Comparison of ENCODE assay signal across 15 cellular contexts in the genomic region with DNA sequence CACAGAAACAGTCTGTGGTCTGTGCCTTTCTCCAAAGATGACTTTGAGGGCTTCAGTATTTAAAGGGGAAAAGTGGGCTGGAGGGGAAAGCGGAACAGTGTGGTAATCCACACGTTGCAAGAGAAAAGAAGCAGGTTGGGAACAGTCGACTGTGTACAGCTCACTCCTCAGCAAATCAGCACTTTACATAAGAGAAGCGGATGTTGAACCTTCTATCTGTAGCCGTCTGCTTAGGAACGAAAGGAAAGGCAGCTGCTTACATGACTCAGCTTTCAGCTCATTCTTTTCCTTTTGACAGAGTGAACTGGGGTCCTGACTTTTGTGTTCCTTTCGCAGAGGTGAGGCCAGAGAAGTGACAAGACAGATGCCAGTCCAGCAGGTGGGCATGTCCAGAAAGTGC. TPM values are rescaled to one million over a fixed set of nuclear protein-coding genes. Genes with fewer than 3 reads are reported as not detected.
DNase-seq lines count a peak whose midpoint lies in the region; ATAC-seq, FAIRE-seq and TF ChIP-seq lines count a peak whose summit lies in the region.
"Not testable (repeated sequence)": the region's sequence is repeated elsewhere in the genome, so short reads cannot be mapped to it uniquely, and the experiment has no call there.
"Had no signal": no experiment of that assay in that cellular context is flagged by ENCODE, and none has a peak within 500 bp of the region (broad histone marks: within the 10 kb centered on the region; RNA-seq: fewer than 3 reads in every experiment).

No MANE protein-coding gene starts in this region.

- H3K27me3 Mint-ChIP-seq in T-cell; activated CD8-positive, alpha-beta memory T cell treated with anti-CD3 and anti-CD28 coated beads, Interleukin-2, amount 10 ng/mL, durations not matched to agents 7 days and 5 days; activated naive CD8-positive, alpha-beta T cell treated with anti-CD3 and anti-CD28 coated beads, Interleukin-2, amount 50 U/mL, for 24 hours; naive thymus-derived CD8-positive, alpha-beta T cell: not testable (repeated sequence)

- H3K36me3 Mint-ChIP-seq in T-cell; activated CD8-positive, alpha-beta memory T cell treated with anti-CD3 and anti-CD28 coated beads, Interleukin-2, amount 10 ng/mL, durations not matched to agents 7 days and 5 days; activated naive CD8-positive, alpha-beta T cell treated with anti-CD3 and anti-CD28 coated beads, Interleukin-2, amount 50 U/mL, for 24 hours (ENCODE audit: low read depth); naive thymus-derived CD8-positive, alpha-beta T cell: not testable (repeated sequence)

- not testable (repeated sequence) for H3K4me1 Mint-ChIP-seq in T-cell; activated CD8-positive, alpha-beta memory T cell treated with anti-CD3 and anti-CD28 coated beads, Interleukin-2, amount 10 ng/mL, durations not matched to agents 7 days and 5 days; activated naive CD8-positive, alpha-beta T cell treated with anti-CD3 and anti-CD28 coated beads, Interleukin-2, amount 50 U/mL, for 24 hours; naive thymus-derived CD8-positive, alpha-beta T cell

- ATAC-seq in GM19463 (IDR thresholded peaks at IDR 0.05; ENCODE audit: unreplicated experiment), result peak; percentile 43
- ATAC-seq in HG02763 (IDR thresholded peaks at IDR 0.05; ENCODE audit: unreplicated experiment), result peak; percentile 39
- peak in 3 of 4 experiments; percentile 22 to 54 (median 31) for ATAC-seq in T-cell (replicated peaks in 1 of 4)
- ATAC-seq in activated CD8-positive, alpha-beta memory T cell treated with anti-CD3 and anti-CD28 coated beads, Interleukin-2, amount 10 ng/mL, durations not matched to agents 7 days and 5 days, result peak; percentile 32
- ATAC-seq in activated naive CD8-positive, alpha-beta T cell treated with anti-CD3 and anti-CD28 coated beads, Interleukin-2, amount 50 U/mL, for 24 hours, result peak; percentile 69
- ATAC-seq in naive thymus-derived CD8-positive, alpha-beta T cell, result peak; percentile 24 to 36
- peak; percentile 5 for ATAC-seq in upper lobe of right lung

- H3K36me3 ChIP-seq in upper lobe of right lung, result not testable (repeated sequence)

- not testable (repeated sequence) for H3K27me3 ChIP-seq in upper lobe of right lung

- intact Hi-C loops in upper lobe of right lung (cut with DNase I), result not testable (repeated sequence)

- TF ChIP-seq POLR2A in GM12891 (IDR thresholded peaks at IDR 0.05; ENCODE audit: low read depth, low read length), result not testable (repeated sequence)

- H3K9me3 ChIP-seq in upper lobe of right lung, result not testable (repeated sequence)

- not testable (repeated sequence) for H3K4me3 Mint-ChIP-seq in T-cell; activated CD8-positive, alpha-beta memory T cell treated with anti-CD3 and anti-CD28 coated beads, Interleukin-2, amount 10 ng/mL, durations not matched to agents 7 days and 5 days; activated naive CD8-positive, alpha-beta T cell treated with anti-CD3 and anti-CD28 coated beads, Interleukin-2, amount 50 U/mL, for 24 hours; naive thymus-derived CD8-positive, alpha-beta T cell

- not testable (repeated sequence) for TF ChIP-seq CTCF in upper lobe of right lung (IDR thresholded peaks at IDR 0.05)

- H3K4me1 ChIP-seq in upper lobe of right lung, result not testable (repeated sequence)

- not testable (repeated sequence) for H3K9me3 Mint-ChIP-seq in T-cell; activated CD8-positive, alpha-beta memory T cell treated with anti-CD3 and anti-CD28 coated beads, Interleukin-2, amount 10 ng/mL, durations not matched to agents 7 days and 5 days (ENCODE audit: low read depth); activated naive CD8-positive, alpha-beta T cell treated with anti-CD3 and anti-CD28 coated beads, Interleukin-2, amount 50 U/mL, for 24 hours; naive thymus-derived CD8-positive, alpha-beta T cell

- DNase-seq in GM12891 (ENCODE audit: insufficient read length, low spot score); T-cell; activated CD8-positive, alpha-beta memory T cell treated with anti-CD3 and anti-CD28 coated beads, Interleukin-2, amount 10 ng/mL, durations not matched to agents 7 days and 5 days; activated naive CD8-positive, alpha-beta T cell treated with anti-CD3 and anti-CD28 coated beads, Interleukin-2, amount 50 U/mL, for 24 hours; naive thymus-derived CD8-positive, alpha-beta T cell; upper lobe of right lung: not testable (repeated sequence)

- not testable (repeated sequence) for H3K27ac Mint-ChIP-seq in T-cell; activated CD8-positive, alpha-beta memory T cell treated with anti-CD3 and anti-CD28 coated beads, Interleukin-2, amount 10 ng/mL, durations not matched to agents 7 days and 5 days; activated naive CD8-positive, alpha-beta T cell treated with anti-CD3 and anti-CD28 coated beads, Interleukin-2, amount 50 U/mL, for 24 hours; naive thymus-derived CD8-positive, alpha-beta T cell

- H3K27ac ChIP-seq in upper lobe of right lung, result not testable (repeated sequence)

- POLR2A ChIA-PET in T-cell (lab: Charles Lee); naive thymus-derived CD8-positive, alpha-beta T cell (lab: Charles Lee): not testable (repeated sequence)

- not testable (repeated sequence) for H3K4me3 ChIP-seq in upper lobe of right lung

- FAIRE-seq in GM12891 (lab: Jason Lieb, UNC), result peak; percentile 78

- CTCF ChIA-PET in T-cell (lab: Charles Lee); activated CD8-positive, alpha-beta memory T cell treated with anti-CD3 and anti-CD28 coated beads, Interleukin-2, amount 10 ng/mL, durations not matched to agents 7 days and 5 days (lab: Charles Lee): not testable (repeated sequence)

RNA-seq across cellular contexts. Expression of a gene that starts 1.6 kb away (rescaled TPM):
- polyA plus RNA-seq in GM12891 (2012; ENCODE audit: low read depth, missing spikeins), result 60.8 TPM
- total RNA-seq in T-cell (100 to 1,000 TPM in 2 of 5 donors, 10 to 100 TPM in 3; 15.5 to 239 (median 73.0) TPM), upper lobe of right lung (34.9 TPM)
- total RNA-seq in activated CD8-positive, alpha-beta memory T cell treated with anti-CD3 and anti-CD28 coated beads, Interleukin-2, amount 10 ng/mL, durations not matched to agents 7 days and 5 days, result 10 to 100 TPM; 16.4 to 18.8 TPM
- total RNA-seq in naive thymus-derived CD8-positive, alpha-beta T cell, result 10 to 100 TPM; 33.3 to 42.7 TPM
- polyA plus RNA-seq in naive thymus-derived CD8-positive, alpha-beta T cell, result 10 to 100 TPM; 53.6 to 83.0 (median 72.4) TPM

RNA-seq across cellular contexts. Expression of a gene that starts 33.4 kb away (rescaled TPM):
- 0.73 TPM for polyA plus RNA-seq in GM12891 (2012; ENCODE audit: low read depth, missing spikeins)
- 1 to 10 TPM in 3 of 5 donors, under 1 TPM in 1, not detected in 1; 0.65 to 5.5 (median 3.7) TPM for total RNA-seq in T-cell
- 10 to 100 TPM; 12.0 to 23.3 TPM for total RNA-seq in activated CD8-positive, alpha-beta memory T cell treated with anti-CD3 and anti-CD28 coated beads, Interleukin-2, amount 10 ng/mL, durations not matched to agents 7 days and 5 days
- total RNA-seq in naive thymus-derived CD8-positive, alpha-beta T cell, result under 1 TPM; 0.18 to 0.80 TPM
- polyA plus RNA-seq in naive thymus-derived CD8-positive, alpha-beta T cell, result under 1 TPM in 1 of 3 donors, not detected in 2; 0.09 TPM
- 69.0 TPM for total RNA-seq in upper lobe of right lung
- total RNA-seq: HT-29 had no signal
- polyA plus RNA-seq: CD8-positive, alpha-beta memory T cell had no signal

RNA-seq across cellular contexts. Expression of a gene that starts 59.8 kb away (rescaled TPM):
- not detected for polyA plus RNA-seq in GM12891 (2012; ENCODE audit: low read depth, missing spikeins)
- not detected for total RNA-seq in T-cell
- total RNA-seq in activated CD8-positive, alpha-beta memory T cell treated with anti-CD3 and anti-CD28 coated beads, Interleukin-2, amount 10 ng/mL, durations not matched to agents 7 days and 5 days, result not detected
- total RNA-seq in naive thymus-derived CD8-positive, alpha-beta T cell, result not detected
- polyA plus RNA-seq in naive thymus-derived CD8-positive, alpha-beta T cell, result not detected
- total RNA-seq in upper lobe of right lung, result not detected
- total RNA-seq: CD8-positive, alpha-beta memory T cell; HFFc6; HT-29; M059J; OCI-LY7; SK-MEL-5 had no signal
- polyA plus RNA-seq: A549; CD8-positive, alpha-beta memory T cell had no signal

Comparison
In these comparisons a context has a peak if more than half of its experiments do, and no peak if none do; other contexts are left out.
1. ATAC-seq: peak in every context shown above with its lines; median percentile 69 in activated naive CD8-positive, alpha-beta T cell treated with anti-CD3 and anti-CD28 coated beads, Interleukin-2, amount 50 U/mL, for 24 hours; 43 in GM19463; 39 in HG02763; 32 in activated CD8-positive, alpha-beta memory T cell treated with anti-CD3 and anti-CD28 coated beads, Interleukin-2, amount 10 ng/mL, durations not matched to agents 7 days and 5 days; 31 in T-cell; 30 in naive thymus-derived CD8-positive, alpha-beta T cell; 5 in upper lobe of right lung.